In genomic region chr2:223576873-223577272, GRCh38 we compare ENCODE assay signal across 14 cellular contexts. TPM values are rescaled to one million over a fixed set of nuclear protein-coding genes. Genes with fewer than 3 reads are reported as not detected.
DNase-seq lines count a peak whose midpoint lies in the region; TF ChIP-seq lines count a peak whose summit lies in the region.
"Had no signal": no experiment of that assay in that cellular context is flagged by ENCODE, and none has a peak within 500 bp of the region (broad histone marks: within the 10 kb centered on the region; RNA-seq: fewer than 3 reads in every experiment).

No MANE protein-coding gene starts in this region.

- H3K4ac ChIP-seq in mesendoderm (ENCODE audit: low read depth, low read length): no peak overlapping the region

- H3K27me3 Mint-ChIP-seq in chondrocyte (ENCODE audit: low read depth): no peaks in the 10 kb centered on the region
- H3K27me3 Mint-ChIP-seq: activated CD8-positive, alpha-beta memory T cell treated with anti-CD3 and anti-CD28 coated beads, Interleukin-2, amount 10 ng/mL, durations not matched to agents 7 days and 5 days had no signal

- no peak for TF ChIP-seq CTCF in AG09319 (IDR thresholded peaks at IDR 0.05; ENCODE audit: low read depth, low read length)
- TF ChIP-seq CTCF in chondrocyte (IDR thresholded peaks at IDR 0.05): no peak

- no peaks in the 10 kb centered on the region for H3K36me3 Mint-ChIP-seq in chondrocyte (ENCODE audit: low read depth)
- H3K36me3 Mint-ChIP-seq: activated CD8-positive, alpha-beta memory T cell treated with anti-CD3 and anti-CD28 coated beads, Interleukin-2, amount 10 ng/mL, durations not matched to agents 7 days and 5 days had no signal

- H3K36me3 ChIP-seq in mesendoderm (ENCODE audit: control insufficient read depth, insufficient read depth, low read length): no peaks in the 10 kb centered on the region

- no peak overlapping the region for H3K9ac ChIP-seq in mesendoderm (ENCODE audit: low read length)

- no peak overlapping the region for H3K4me3 ChIP-seq in mesendoderm (ENCODE audit: low read length)
- H3K4me3 ChIP-seq: body of pancreas had no signal

- no peaks in the 10 kb centered on the region for H3K79me2 ChIP-seq in mesendoderm (ENCODE audit: control insufficient read depth, insufficient read depth, low read length)

- H4K8ac ChIP-seq in mesendoderm (ENCODE audit: low read depth, low read length): no peak overlapping the region

- no peak overlapping the region for H3K23ac ChIP-seq in mesendoderm (ENCODE audit: low read length)

- no peak overlapping the region for H3K56ac ChIP-seq in mesendoderm (ENCODE audit: low read length)

- H2BK120ac ChIP-seq in mesendoderm (ENCODE audit: low read depth, low read length): no peak overlapping the region

- H2AK5ac ChIP-seq in mesendoderm (ENCODE audit: low read length): no peak overlapping the region

- no peak overlapping the region for H3K4me2 ChIP-seq in mesendoderm (ENCODE audit: low read length)

- H3K4me1 Mint-ChIP-seq in chondrocyte (ENCODE audit: low read depth): peaks cover 29% of the 10 kb centered on the region
- H3K4me1 Mint-ChIP-seq: activated CD8-positive, alpha-beta memory T cell treated with anti-CD3 and anti-CD28 coated beads, Interleukin-2, amount 10 ng/mL, durations not matched to agents 7 days and 5 days had no signal

- peak overlapping the region; percentile 89 for H3K27ac Mint-ChIP-seq in chondrocyte (ENCODE audit: unreplicated experiment)
- H3K27ac Mint-ChIP-seq: activated CD8-positive, alpha-beta memory T cell treated with anti-CD3 and anti-CD28 coated beads, Interleukin-2, amount 10 ng/mL, durations not matched to agents 7 days and 5 days had no signal

- H3K4me1 ChIP-seq in mesendoderm (ENCODE audit: control insufficient read depth, low read depth, low read length): no peaks in the 10 kb centered on the region
- H3K4me1 ChIP-seq: body of pancreas had no signal

- no peaks in the 10 kb centered on the region for H3K9me3 Mint-ChIP-seq in chondrocyte (ENCODE audit: low read depth)

- DNase-seq in AG09319 (ENCODE audit: extremely low read depth, low read depth) (peak; percentile 86), LHCN-M2 (ENCODE audit: low read depth) (peak; percentile 94), chondrocyte (ENCODE audit: low spot score) (no peak), mesendoderm (peak; percentile 71), NCI-H510A treated with DMSO at 0.1 percent for 48 hours (lab: John Stamatoyannopoulos, UW) (no peak), DMS153 (lab: John Stamatoyannopoulos, UW) (no peak), germinal center (ENCODE audit: low spot score) (no peak), middle frontal gyrus (ENCODE audit: extremely low spot score, low spot score) (no peak)
- DNase-seq: activated CD8-positive, alpha-beta memory T cell treated with anti-CD3 and anti-CD28 coated beads, Interleukin-2, amount 10 ng/mL, durations not matched to agents 7 days and 5 days; body of pancreas; head of caudate nucleus; MM.1S; NCI-H774; T-helper 9 cell had no signal

- H3K27me3 ChIP-seq in mesendoderm (ENCODE audit: insufficient read depth, low read length, poor library complexity): no peaks in the 10 kb centered on the region
- H3K27me3 ChIP-seq: body of pancreas had no signal

- H3K27ac ChIP-seq in mesendoderm (ENCODE audit: low read depth, low read length): no peak overlapping the region
- H3K27ac ChIP-seq: body of pancreas had no signal

- no peaks in the 10 kb centered on the region for H3K79me1 ChIP-seq in mesendoderm (ENCODE audit: low read length)

- H3K18ac ChIP-seq in mesendoderm (ENCODE audit: low read length): no peak overlapping the region

- no peak overlapping the region for H3K4me3 Mint-ChIP-seq in chondrocyte (ENCODE audit: unreplicated experiment)
- H3K4me3 Mint-ChIP-seq: activated CD8-positive, alpha-beta memory T cell treated with anti-CD3 and anti-CD28 coated beads, Interleukin-2, amount 10 ng/mL, durations not matched to agents 7 days and 5 days had no signal

- H2BK15ac ChIP-seq in mesendoderm (replicated peaks; ENCODE audit: low read depth): no peak overlapping the region

- H4K5ac ChIP-seq in mesendoderm (ENCODE audit: low read length): no peak overlapping the region

- H2BK5ac ChIP-seq in mesendoderm (ENCODE audit: low read length): no peak overlapping the region

- no CpG with 5 or more reads among the region's 5 CpGs for WGBS in mesendoderm (ENCODE audit: extremely low coverage, insufficient coverage, low lambda C conversion rate)

RNA-seq across cellular contexts. Expression of gene SCG2, which starts 25.3 kb away (rescaled TPM):
- total RNA-seq in LHCN-M2 (2014; rRNA removed) (10.8 and 12.7 TPM in 2 replicates), chondrocyte (48.4 to 82.1 TPM (median 81.6 TPM) in 3 replicates)
- polyA plus RNA-seq in LHCN-M2 (2012): 1.7 TPM
- polyA plus RNA-seq in mesendoderm (2013, experiment 1 of 2): 2.3 TPM
- 2.3 TPM for polyA plus RNA-seq in mesendoderm (2013, experiment 2 of 2)

Comparison
In these comparisons a context has a peak if more than half of its experiments do, and no peak if none do; other contexts are left out.
1. DNase-seq: peak in AG09319 (single experiment), LHCN-M2 (single experiment) and mesendoderm (single experiment); none in chondrocyte (single experiment), NCI-H510A treated with DMSO at 0.1 percent for 48 hours (single experiment), DMS153 (single experiment), germinal center (single experiment) and middle frontal gyrus (single experiment).